ENCODE assay signal across 13 cellular contexts in genomic region chr5:150473673-150474358, GRCh38. TPM values are rescaled to one million over a fixed set of nuclear protein-coding genes. Genes with fewer than 3 reads are reported as not detected.
DNase-seq lines count a peak whose midpoint lies in the region; ATAC-seq and TF ChIP-seq lines count a peak whose summit lies in the region.
"Had no signal": no experiment of that assay in that cellular context is flagged by ENCODE, and none has a peak within 500 bp of the region (broad histone marks: within the 10 kb centered on the region; RNA-seq: fewer than 3 reads in every experiment).

No MANE protein-coding gene starts in this region.

- H3K4me1 ChIP-seq in thyroid gland (peaks cover 17 to 37% of the 10 kb centered on the region in 2 donors), esophagus squamous epithelium (peaks cover 4 to 12% (median 11%) of the 10 kb centered on the region in 3 donors)

- DNase-seq in H7 (peak; percentile 80), iPS-NIHi11 (ENCODE audit: low spot score) (peak; percentile 68), thyroid gland (peak; percentile 78 to 85), NCI-H82 treated with DMSO at 0.1 percent for 48 hours (lab: John Stamatoyannopoulos, UW; ENCODE audit: unreplicated experiment) (no peak), esophagus squamous epithelium (lab: John Stamatoyannopoulos, UW) (no peak)
- no peak for DNase-seq in effector CD4-positive, alpha-beta T cell
- DNase-seq: activated CD4-positive, alpha-beta T cell treated with anti-CD3 and anti-CD28 coated beads for 4 hours; activated naive CD8-positive, alpha-beta T cell treated with anti-CD3 and anti-CD28 coated beads, Interleukin-2, amount 10 ng/mL, durations not matched to agents 7 days and 5 days; NCI-H2029 treated with DMSO at 0.1 percent for 48 hours; Right ventricle myocardium superior; stimulated activated naive B cell treated with anti-CD40 and anti-IgM and Interleukin-4, amounts not matched to agents 10 μg/mL and 1 μg/mL and 100 μg/mL, for 72 hours had no signal

- intact Hi-C loops in thyroid gland (cut with DNase I) (no loop called here), esophagus squamous epithelium (cut with DNase I) (loop anchor here (5.0 kb wide), 1 partner anchor 63 kb away; no protein-coding TSS in a partner anchor)

- no peak overlapping the region for H3K4me3 ChIP-seq in H7 (ENCODE audit: insufficient read depth, low read depth, low read length)
- no peak overlapping the region for H3K4me3 ChIP-seq in thyroid gland (replicated peaks in 1 of 3)
- H3K4me3 ChIP-seq in esophagus squamous epithelium, result no peak overlapping the region

- H3K27ac ChIP-seq in thyroid gland (peak overlapping the region; percentile 55 to 76 (median 69)), esophagus squamous epithelium (peak overlapping the region in 1 of 4 donors; percentile 57)

- H3K36me3 ChIP-seq in H7 (replicated peaks; ENCODE audit: control insufficient read depth, insufficient read depth, low read length), result no peaks in the 10 kb centered on the region
- H3K36me3 ChIP-seq in thyroid gland, result no peaks in the 10 kb centered on the region
- no peaks in the 10 kb centered on the region for H3K36me3 ChIP-seq in esophagus squamous epithelium

- TF ChIP-seq POLR2A in thyroid gland (IDR thresholded peaks at IDR 0.05), result peak in 1 of 2 donors; percentile 12
- TF ChIP-seq POLR2A in esophagus squamous epithelium (IDR thresholded peaks at IDR 0.05), result no peak

- TF ChIP-seq CTCF in thyroid gland (IDR thresholded peaks at IDR 0.05) (no peak), esophagus squamous epithelium (IDR thresholded peaks at IDR 0.05) (no peak)

- 76 to 81% methylated on average over 12 of the region's 12 CpGs for WGBS in thyroid gland, 2 donors
- WGBS in esophagus squamous epithelium, 2 donors, result 84 to 90% methylated on average over 11 of the region's 12 CpGs

- ATAC-seq in SK-N-SH treated with all-trans-retinoic acid at 6 μM for 48 hours (peak; percentile 61), HG03432 (IDR thresholded peaks at IDR 0.05; ENCODE audit: unreplicated experiment) (no peak)
- ATAC-seq: stimulated activated naive B cell treated with anti-CD40 and anti-IgM and Interleukin-4, amounts not matched to agents 10 μg/mL and 1 μg/mL and 100 μg/mL, for 72 hours had no signal

- H3K9me3 ChIP-seq in thyroid gland, result no peaks in the 10 kb centered on the region
- no peaks in the 10 kb centered on the region for H3K9me3 ChIP-seq in esophagus squamous epithelium

- H3K27me3 ChIP-seq in H7 (ENCODE audit: control insufficient read depth, insufficient read depth, low read length), result no peaks in the 10 kb centered on the region
- H3K27me3 ChIP-seq in thyroid gland, result no peaks in the 10 kb centered on the region
- H3K27me3 ChIP-seq in esophagus squamous epithelium, result no peaks in the 10 kb centered on the region

TF ChIP-seq in SK-N-SH treated with all-trans-retinoic acid at 6 μM for 48 hours, 23 proteins besides CTCF, POLR2A, EP300 and RAD21:
- TF ChIP-seq RARB (CRISPR knock-in tag; IDR thresholded peaks at IDR 0.05), result no peak
- no peak for TF ChIP-seq BACH2 (CRISPR knock-in tag; IDR thresholded peaks at IDR 0.05; ENCODE audit: borderline replicate concordance)
- no peak for TF ChIP-seq PATZ1 (CRISPR knock-in tag; IDR thresholded peaks at IDR 0.05; ENCODE audit: borderline replicate concordance)
- TF ChIP-seq PPARA (CRISPR knock-in tag; IDR thresholded peaks at IDR 0.05; ENCODE audit: borderline replicate concordance), result no peak
- no peak for TF ChIP-seq ZNF70 (CRISPR knock-in tag; IDR thresholded peaks at IDR 0.05)
- TF ChIP-seq TCF4 (CRISPR knock-in tag; IDR thresholded peaks at IDR 0.05; ENCODE audit: borderline replicate concordance), result no peak
- no peak for TF ChIP-seq ESRRG (CRISPR knock-in tag; IDR thresholded peaks at IDR 0.05)
- TF ChIP-seq ZFP30 (CRISPR knock-in tag; IDR thresholded peaks at IDR 0.05), result no peak

RNA-seq across cellular contexts. Expression of gene RPS14, which starts 24.3 kb away (rescaled TPM):
- total RNA-seq in H7 (2014; rRNA removed; shearing (Covaris generic)), result 2,734 and 3,255 TPM in 2 replicates
- total RNA-seq in thyroid gland (1,000 to 10,000 TPM; 2,017 to 5,540 (median 2,786) TPM), esophagus squamous epithelium (1,000 to 10,000 TPM; 1,098 to 4,026 (median 2,484) TPM)

RNA-seq across cellular contexts. Expression of gene NDST1, which starts 34.1 kb away (rescaled TPM):
- 24.8 and 28.7 TPM in 2 replicates for total RNA-seq in H7 (2014; rRNA removed; shearing (Covaris generic))
- total RNA-seq in thyroid gland (100 to 1,000 TPM in 2 of 4 donors, 10 to 100 TPM in 2; 84.9 to 171 (median 113) TPM), esophagus squamous epithelium (100 to 1,000 TPM in 3 of 4 donors, 10 to 100 TPM in 1; 76.5 to 205 (median 118) TPM)

Comparison
In these comparisons a context has a peak if more than half of its experiments do, and no peak if none do; other contexts are left out.
1. DNase-seq: peak in H7 (single experiment), iPS-NIHi11 (single experiment) and thyroid gland (2 of 2); none in NCI-H82 treated with DMSO at 0.1 percent for 48 hours (single experiment), effector CD4-positive, alpha-beta T cell (single experiment) and esophagus squamous epithelium (single experiment).